In genomic region chr11:35169754-35170153, GRCh38 we compare ENCODE assay signal across 16 cellular contexts. TPM values are rescaled to one million over a fixed set of nuclear protein-coding genes. Genes with fewer than 3 reads are reported as not detected.
A peak's percentile ranks its signal among the peaks of the same experiment; 100 is the strongest.
DNase-seq lines count a peak whose midpoint lies in the region; ATAC-seq lines count a peak whose summit lies in the region.
"Had no signal": no experiment of that assay in that cellular context is flagged by ENCODE, and none has a peak within 500 bp of the region (broad histone marks: within the 10 kb centered on the region; RNA-seq: fewer than 3 reads in every experiment).

No MANE protein-coding gene starts in this region.

- H3K4me3 Mint-ChIP-seq in activated T-cell treated with anti-CD3 and anti-CD28 coated beads, Interleukin-2, amount 50 U/mL, for 72 hours: peak overlapping the region in 1 of 2 donors; percentile 21
- H3K4me3 Mint-ChIP-seq in activated CD8-positive, alpha-beta T cell treated with anti-CD3 and anti-CD28 coated beads, Interleukin-2, amount 10 ng/mL, durations not matched to agents 7 days and 5 days: no peak overlapping the region

- peak overlapping the region; percentile 21 to 52 for H2BK12ac ChIP-seq in mesenchymal stem cell (ENCODE audit: low read length in 2 of 2)

- no peak for ATAC-seq in activated T-cell treated with anti-CD3 and anti-CD28 coated beads, Interleukin-2, amount 50 U/mL, for 72 hours (replicated peaks in 1 of 2)
- ATAC-seq in activated CD8-positive, alpha-beta T cell treated with anti-CD3 and anti-CD28 coated beads, Interleukin-2, amount 10 ng/mL, durations not matched to agents 7 days and 5 days: no peak
- ATAC-seq: left cardiac atrium had no signal

- no peak overlapping the region for H4K91ac ChIP-seq in mesenchymal stem cell (ENCODE audit: low read length)

- H3K27me3 ChIP-seq in mesenchymal stem cell (ENCODE audit: control insufficient read depth in 1 of 2, insufficient read depth in 1 of 2, low read length in 2 of 2): no peaks in the 10 kb centered on the region
- H3K27me3 ChIP-seq in subcutaneous abdominal adipose tissue (ENCODE audit: control insufficient read depth in 5 of 5, insufficient read depth in 4 of 5, low read length in 5 of 5): no peaks in the 10 kb centered on the region

- POLR2A ChIA-PET in activated CD8-positive, alpha-beta T cell treated with anti-CD3 and anti-CD28 coated beads, Interleukin-2, amount 10 ng/mL, durations not matched to agents 7 days and 5 days (lab: Charles Lee): interaction anchor here (0.7 kb wide), 1 partner anchor 28 kb away, joined by 3 read pairs; no protein-coding TSS in a partner anchor

- H2AFZ ChIP-seq in mesenchymal stem cell (ENCODE audit: low read depth, low read length): no peak overlapping the region

- no peak overlapping the region for H3K23ac ChIP-seq in mesenchymal stem cell (ENCODE audit: low read length in 2 of 2)

- 88% methylated on average over 1 of the region's 1 CpG for WGBS in mesenchymal stem cell

- H3K4me2 ChIP-seq in mesenchymal stem cell (ENCODE audit: low read length, poor library complexity, severe bottlenecking): no peak overlapping the region

- H2BK120ac ChIP-seq in mesenchymal stem cell (ENCODE audit: low read depth, low read length): no peak overlapping the region

- H4K8ac ChIP-seq in mesenchymal stem cell (ENCODE audit: low read length): no peak overlapping the region

- H2BK15ac ChIP-seq in mesenchymal stem cell (ENCODE audit: low read depth, poor library complexity, severe bottlenecking): no peak overlapping the region

- H3K4ac ChIP-seq in mesenchymal stem cell (ENCODE audit: low read depth in 1 of 2, low read length in 2 of 2): no peak overlapping the region

- no peak overlapping the region for H3K27ac ChIP-seq in mesenchymal stem cell (ENCODE audit: low read length, poor library complexity, severe bottlenecking)
- peak overlapping the region; percentile 70 for H3K27ac ChIP-seq in subcutaneous abdominal adipose tissue (ENCODE audit: low read depth, low read length)

- H3K18ac ChIP-seq in mesenchymal stem cell (ENCODE audit: low read depth in 1 of 2, low read length in 2 of 2): no peak overlapping the region

- H2AK5ac ChIP-seq in mesenchymal stem cell (ENCODE audit: low read length, severe bottlenecking): no peak overlapping the region

- peak overlapping the region; percentile 25 for H3K27ac Mint-ChIP-seq in activated T-cell treated with anti-CD3 and anti-CD28 coated beads, Interleukin-2, amount 50 U/mL, for 72 hours
- peak overlapping the region; percentile 14 for H3K27ac Mint-ChIP-seq in activated CD8-positive, alpha-beta T cell treated with anti-CD3 and anti-CD28 coated beads, Interleukin-2, amount 10 ng/mL, durations not matched to agents 7 days and 5 days

- H3K79me1 ChIP-seq in mesenchymal stem cell (replicated peaks; ENCODE audit: low read length, poor library complexity, severe bottlenecking): no peaks in the 10 kb centered on the region

- peaks cover 7 to 13% of the 10 kb centered on the region in 2 donors for H3K36me3 Mint-ChIP-seq in activated T-cell treated with anti-CD3 and anti-CD28 coated beads, Interleukin-2, amount 50 U/mL, for 72 hours (ENCODE audit: insufficient read depth in 2 of 2)
- peaks cover 72% of the 10 kb centered on the region for H3K36me3 Mint-ChIP-seq in activated CD8-positive, alpha-beta T cell treated with anti-CD3 and anti-CD28 coated beads, Interleukin-2, amount 10 ng/mL, durations not matched to agents 7 days and 5 days (ENCODE audit: low read depth)

- CTCF ChIA-PET in activated CD8-positive, alpha-beta T cell treated with anti-CD3 and anti-CD28 coated beads, Interleukin-2, amount 10 ng/mL, durations not matched to agents 7 days and 5 days (lab: Charles Lee): interaction anchor here (0.7 to 13.5 kb wide), 3 partner anchors 27 to 222 kb away, joined by 3 to 218 read pairs (median 3); partner anchors contain the start of gene CD44

- no peaks in the 10 kb centered on the region for H3K27me3 Mint-ChIP-seq in activated T-cell treated with anti-CD3 and anti-CD28 coated beads, Interleukin-2, amount 50 U/mL, for 72 hours (ENCODE audit: low read depth)
- H3K27me3 Mint-ChIP-seq in activated CD8-positive, alpha-beta T cell treated with anti-CD3 and anti-CD28 coated beads, Interleukin-2, amount 10 ng/mL, durations not matched to agents 7 days and 5 days (ENCODE audit: low read depth): no peaks in the 10 kb centered on the region

- H3K9ac ChIP-seq in mesenchymal stem cell (ENCODE audit: low read length) (peak overlapping the region; percentile 90), subcutaneous abdominal adipose tissue (ENCODE audit: low read length in 5 of 5) (no peak overlapping the region)

- H3K4me1 ChIP-seq in mesenchymal stem cell (ENCODE audit: control insufficient read depth, insufficient read depth, low read depth, low read length) (peaks cover 21% of the 10 kb centered on the region), subcutaneous abdominal adipose tissue (ENCODE audit: control insufficient read depth in 5 of 5, insufficient read depth in 5 of 5, low read length in 5 of 5) (peaks cover 7 to 78% (median 75%) of the 10 kb centered on the region in 5 donors)

- H3K9me3 Mint-ChIP-seq in activated T-cell treated with anti-CD3 and anti-CD28 coated beads, Interleukin-2, amount 50 U/mL, for 72 hours: no peaks in the 10 kb centered on the region
- H3K9me3 Mint-ChIP-seq in activated CD8-positive, alpha-beta T cell treated with anti-CD3 and anti-CD28 coated beads, Interleukin-2, amount 10 ng/mL, durations not matched to agents 7 days and 5 days (ENCODE audit: insufficient read depth): no peaks in the 10 kb centered on the region

- H2BK5ac ChIP-seq in mesenchymal stem cell (ENCODE audit: low read depth, low read length, poor library complexity, severe bottlenecking): no peak overlapping the region

- peaks cover 97% of the 10 kb centered on the region for H3K4me1 Mint-ChIP-seq in activated T-cell treated with anti-CD3 and anti-CD28 coated beads, Interleukin-2, amount 50 U/mL, for 72 hours (ENCODE audit: low read depth)
- H3K4me1 Mint-ChIP-seq in activated CD8-positive, alpha-beta T cell treated with anti-CD3 and anti-CD28 coated beads, Interleukin-2, amount 10 ng/mL, durations not matched to agents 7 days and 5 days (ENCODE audit: low read depth): peaks cover 99% of the 10 kb centered on the region

- H3K9me3 ChIP-seq in mesenchymal stem cell (ENCODE audit: control insufficient read depth, low read length): no peaks in the 10 kb centered on the region
- H3K9me3 ChIP-seq in subcutaneous abdominal adipose tissue (ENCODE audit: control insufficient read depth in 5 of 5, low read length in 5 of 5): no peaks in the 10 kb centered on the region

- H3K14ac ChIP-seq in mesenchymal stem cell (ENCODE audit: low read length in 2 of 2): no peak overlapping the region

- H3K36me3 ChIP-seq in mesenchymal stem cell (ENCODE audit: control insufficient read depth in 1 of 2, insufficient read depth in 2 of 2, low read depth in 1 of 2, low read length in 2 of 2) (peaks cover 0 to 63% of the 10 kb centered on the region in 2 experiments), subcutaneous abdominal adipose tissue (ENCODE audit: control insufficient read depth in 5 of 5, insufficient read depth in 5 of 5, low read length in 5 of 5) (no peaks in the 10 kb centered on the region)

- no peak for DNase-seq in activated T-cell treated with anti-CD3 and anti-CD28 coated beads, Interleukin-2, amount 50 U/mL, for 72 hours
- no peak for DNase-seq in activated T-cell treated with anti-CD3 and anti-CD28 coated beads, Interleukin-2, amount 50 U/mL, for 48 hours
- DNase-seq in activated CD8-positive, alpha-beta T cell treated with anti-CD3 and anti-CD28 coated beads, Interleukin-2, amount 10 ng/mL, durations not matched to agents 7 days and 5 days: no peak
- no peak for DNase-seq in mesenchymal stem cell
- no peak for DNase-seq in AG08395 (ENCODE audit: low spot score)
- DNase-seq in globus pallidus (ENCODE audit: low spot score): no peak
- no peak for DNase-seq in GDM1 (lab: John Stamatoyannopoulos, UW)
- DNase-seq: ACHN; activated CD8-positive, alpha-beta memory T cell treated with anti-CD3 and anti-CD28 coated beads for 24 hours; activated naive CD4-positive, alpha-beta T cell treated with Interleukin-2 at 50 U/mL for 16 hours; central memory CD4-positive, alpha-beta T cell; left cardiac atrium; MV-4-11; NCI-H2171; stimulated activated CD4-positive, alpha-beta T cell treated with anti-CD3 and anti-CD28 coated beads, Interleukin-2, amount 100 ng/mL, for 48 hours had no signal

- H3K4me3 ChIP-seq in mesenchymal stem cell (ENCODE audit: insufficient read depth in 1 of 2, low read depth in 1 of 2, low read length in 2 of 2): no peak overlapping the region
- H3K4me3 ChIP-seq in subcutaneous abdominal adipose tissue (ENCODE audit: low read depth in 1 of 5, low read length in 5 of 5): no peak overlapping the region

RNA-seq across cellular contexts. Expression of gene CD44, which starts 30.8 kb away (rescaled TPM):
- total RNA-seq in activated T-cell treated with anti-CD3 and anti-CD28 coated beads, Interleukin-2, amount 50 U/mL, for 72 hours: 100 to 1,000 TPM; 385 to 504 TPM
- total RNA-seq in activated CD8-positive, alpha-beta T cell treated with anti-CD3 and anti-CD28 coated beads, Interleukin-2, amount 10 ng/mL, durations not matched to agents 7 days and 5 days: 100 to 1,000 TPM; 398 to 399 TPM
- 1,373 TPM for polyA plus RNA-seq in mesenchymal stem cell (2013, experiment 1 of 2)
- 1,315 TPM for polyA plus RNA-seq in mesenchymal stem cell (2013, experiment 2 of 2)
